8 cellular contexts compared by ENCODE assay signal in the genomic region with DNA sequence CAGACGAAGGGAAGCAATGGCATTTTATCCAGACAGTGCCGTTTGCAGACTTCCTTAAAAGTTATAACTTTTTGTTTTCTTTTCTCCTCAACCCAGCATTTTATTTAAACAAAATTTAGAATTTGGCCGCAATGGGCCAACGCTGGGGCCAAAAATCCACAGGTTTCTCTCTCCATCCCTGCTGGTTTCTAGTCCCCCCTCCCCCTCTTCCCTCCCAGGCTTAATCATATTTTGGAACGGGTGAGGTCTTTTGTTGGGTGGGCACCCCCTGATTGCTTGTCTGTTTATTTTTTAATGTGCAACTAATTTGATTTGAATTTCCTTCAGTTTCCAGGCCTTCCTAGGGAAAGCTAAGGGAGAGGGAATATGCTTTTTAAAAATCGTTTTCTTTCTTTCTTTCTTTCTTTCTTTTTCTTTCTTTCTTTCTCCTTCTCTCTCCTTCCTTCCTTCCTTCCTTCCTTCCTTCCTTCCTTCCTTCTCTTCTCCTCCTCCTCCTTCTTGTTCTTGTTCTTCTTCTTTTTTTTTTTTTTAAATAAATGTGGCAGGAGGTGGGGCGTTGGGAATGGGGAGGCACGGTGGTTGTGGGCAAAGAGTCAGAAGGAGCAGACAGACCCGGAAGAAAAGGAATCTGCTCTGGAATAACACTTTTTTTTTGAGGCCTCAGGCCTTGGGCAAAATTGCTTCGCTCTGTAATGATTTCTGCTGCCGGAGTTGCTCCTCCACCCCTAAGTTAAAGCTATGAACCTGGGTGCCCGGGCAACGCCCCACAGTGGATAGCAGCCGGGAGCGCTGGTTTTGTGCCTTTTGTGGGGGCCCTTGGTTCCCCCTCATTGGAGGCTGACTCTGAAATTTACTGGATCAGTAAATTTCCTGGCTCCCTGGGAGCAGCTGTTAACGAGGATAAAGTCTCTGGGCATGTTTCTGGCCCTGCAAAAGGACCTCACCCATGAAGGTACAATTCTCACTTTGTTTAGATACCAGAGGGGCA. TPM values are rescaled to one million over a fixed set of nuclear protein-coding genes. Genes with fewer than 3 reads are reported as not detected.
DNase-seq lines count a peak whose midpoint lies in the region; ATAC-seq and TF ChIP-seq lines count a peak whose summit lies in the region.

No MANE protein-coding gene starts in this region.

- H3K18ac ChIP-seq in H9 (ENCODE audit: insufficient read length, low read depth, low read length): no peak overlapping the region

- no peak overlapping the region for H4K91ac ChIP-seq in H9 (ENCODE audit: insufficient read length, low read depth, low read length)

- H2AFZ ChIP-seq in H9 (ENCODE audit: low read length): no peak overlapping the region

- H4K5ac ChIP-seq in H9 (ENCODE audit: insufficient read length, low read depth, low read length): no peak overlapping the region

- no peak overlapping the region for H2BK5ac ChIP-seq in H9 (ENCODE audit: insufficient read length, low read length)

- H3K4me1 Mint-ChIP-seq in H9: peaks cover 46 to 52% of the 10 kb centered on the region in 2 experiments
- H3K4me1 Mint-ChIP-seq in glutamatergic neuron (ENCODE audit: low read depth, unreplicated experiment): no peaks in the 10 kb centered on the region

- H3K4me3 Mint-ChIP-seq in H9: peak overlapping the region; percentile 87 to 90
- peak overlapping the region; percentile 83 for H3K4me3 Mint-ChIP-seq in glutamatergic neuron (ENCODE audit: unreplicated experiment)

- no peaks in the 10 kb centered on the region for H3K79me1 ChIP-seq in H9 (ENCODE audit: insufficient read depth, low read depth, low read length, poor library complexity, severe bottlenecking)

- H3K27me3 ChIP-seq in H9 (ENCODE audit: insufficient read depth, low read length) (no peaks in the 10 kb centered on the region), psoas muscle (ENCODE audit: insufficient read depth in 3 of 3, low read length in 2 of 3) (no peaks in the 10 kb centered on the region)

- H3K14ac ChIP-seq in H9 (ENCODE audit: insufficient read depth, low read length): no peak overlapping the region

- H3K79me2 ChIP-seq in H9 (ENCODE audit: insufficient read depth, low read length): peaks cover 24% of the 10 kb centered on the region; the same call in 1 of the 2 replicates

- peaks cover 13% of the 10 kb centered on the region for H3K23me2 ChIP-seq in H9 (ENCODE audit: insufficient read length, low read depth, low read length, poor library complexity, severe bottlenecking)

- H2BK120ac ChIP-seq in H9 (ENCODE audit: low read depth, low read length, poor library complexity, severe bottlenecking): no peak overlapping the region

- no peak overlapping the region for H2BK12ac ChIP-seq in H9 (ENCODE audit: insufficient read length, low read depth, low read length)

- ATAC-seq in psoas muscle (no peak), HG03469 (IDR thresholded peaks at IDR 0.05; ENCODE audit: unreplicated experiment) (no peak), GM18907 (IDR thresholded peaks at IDR 0.05; ENCODE audit: unreplicated experiment) (no peak), GM18858 (IDR thresholded peaks at IDR 0.05; ENCODE audit: unreplicated experiment) (no peak)

- TF ChIP-seq CTCF in H9 (conservative IDR thresholded peaks at IDR 0.05) (no peak), WI38 (IDR thresholded peaks at IDR 0.05; ENCODE audit: low read depth, low read length) (no peak), glutamatergic neuron (IDR thresholded peaks at IDR 0.05; ENCODE audit: partially characterized antibody, unreplicated experiment) (no peak), psoas muscle (IDR thresholded peaks at IDR 0.05) (no peak)

- no peak overlapping the region for H2BK15ac ChIP-seq in H9 (ENCODE audit: low read depth, low read length)

- H2BK20ac ChIP-seq in H9 (ENCODE audit: low read depth, low read length, poor library complexity, severe bottlenecking): no peak overlapping the region

- H3K36me3 ChIP-seq in psoas muscle (ENCODE audit: insufficient read depth in 1 of 2, low read depth in 1 of 2): no peaks in the 10 kb centered on the region

- H3T11ph ChIP-seq in H9 (ENCODE audit: low read length): no peak overlapping the region

- no peak overlapping the region for H3K23ac ChIP-seq in H9 (ENCODE audit: insufficient read length, low read depth, low read length)

- H3K4ac ChIP-seq in H9 (ENCODE audit: low read depth, low read length): no peak overlapping the region

- H3K36me3 Mint-ChIP-seq in H9 (ENCODE audit: insufficient read depth in 1 of 3, low read depth in 3 of 3) (peaks cover 0 to 5% (median 0%) of the 10 kb centered on the region in 3 experiments; a peak in 3 of 7 replicates), glutamatergic neuron (ENCODE audit: unreplicated experiment) (no peaks in the 10 kb centered on the region)

- H4K8ac ChIP-seq in H9 (replicated peaks; ENCODE audit: insufficient read length, low read depth, low read length): no peak overlapping the region

- H4K20me1 ChIP-seq in H9 (ENCODE audit: control insufficient read depth, insufficient read depth, insufficient read length): no peaks in the 10 kb centered on the region

- no peak overlapping the region for H3K56ac ChIP-seq in H9 (ENCODE audit: insufficient read length, low read depth, low read length)

- peak overlapping the region; percentile 84 for H3K4me2 ChIP-seq in H9 (ENCODE audit: insufficient read depth, insufficient read length, low read length)

- no CpG with 5 or more reads among the region's 16 CpGs for WGBS in H9 (ENCODE audit: extremely low coverage, insufficient read length, low lambda C conversion rate)
- 17 to 23% (median 22%) methylated on average over 16 of the region's 16 CpGs for WGBS in psoas muscle, 3 donors

- H3K27me3 Mint-ChIP-seq in H9 (ENCODE audit: low read depth): no peaks in the 10 kb centered on the region; the same call in 1 of the 2 replicates
- peaks cover 2% of the 10 kb centered on the region for H3K27me3 Mint-ChIP-seq in glutamatergic neuron (ENCODE audit: unreplicated experiment)

- H3K4me3 ChIP-seq in WI38 (ENCODE audit: low read depth, low read length): peak overlapping the region; percentile 97
- H3K4me3 ChIP-seq in psoas muscle: peak overlapping the region; percentile 95

- no peak overlapping the region for H2AK5ac ChIP-seq in H9 (ENCODE audit: insufficient read length, low read length)

- intact Hi-C loops in psoas muscle (cut with DNase I): loop anchor here (5.0 to 10.0 kb wide), 3 partner anchors 84 to 111 kb away; no protein-coding TSS in a partner anchor

- peak overlapping the region; percentile 62 for H3K9ac ChIP-seq in H9 (ENCODE audit: extremely low read depth, insufficient read length, low read length)

- H3K27ac Mint-ChIP-seq in H9 (peak overlapping the region; percentile 63 to 92 (median 64); a peak in 5 of 7 replicates), glutamatergic neuron (ENCODE audit: unreplicated experiment) (no peak overlapping the region)

- H3K4me1 ChIP-seq in H9 (ENCODE audit: insufficient read depth, low read length): peaks cover 5% of the 10 kb centered on the region; the same call in 1 of the 2 replicates
- H3K4me1 ChIP-seq in psoas muscle: peaks cover 50% of the 10 kb centered on the region

- peak; percentile 38 for DNase-seq in 8988T
- DNase-seq in H9: no peak
- no peak for DNase-seq in glutamatergic neuron
- no peak for DNase-seq in psoas muscle

- no peaks in the 10 kb centered on the region for H3K9me3 ChIP-seq in H9 (ENCODE audit: control insufficient read depth, low read depth, low read length)
- H3K9me3 ChIP-seq in psoas muscle: no peaks in the 10 kb centered on the region

- H3K27ac ChIP-seq in H9 (ENCODE audit: insufficient read length, low read depth, low read length): no peak overlapping the region
- peak overlapping the region; percentile 98 for H3K27ac ChIP-seq in psoas muscle

- H3K9me3 Mint-ChIP-seq in H9: no peaks in the 10 kb centered on the region; a peak in 2 of 5 replicates
- peaks cover 6% of the 10 kb centered on the region for H3K9me3 Mint-ChIP-seq in glutamatergic neuron (ENCODE audit: unreplicated experiment)

RNA-seq across cellular contexts. Expression of gene FNDC3B, which starts 1.9 kb away (rescaled TPM):
- total RNA-seq in H9 (2021) (42.3 and 43.8 TPM in 2 replicates), glutamatergic neuron (ENCODE audit: unreplicated experiment) (11.7 TPM), psoas muscle (100 to 1,000 TPM in 1 of 4 donors, 10 to 100 TPM in 3; 50.8 to 133 (median 74.1) TPM)
- polyA plus RNA-seq in psoas muscle: 10 to 100 TPM; 12.4 to 30.8 (median 19.4) TPM
